ENCODE assay signal across 8 cellular contexts in genomic region chr6:26311385-26312095, GRCh38. TPM values are rescaled to one million over a fixed set of nuclear protein-coding genes. Genes with fewer than 3 reads are reported as not detected.
DNase-seq lines count a peak whose midpoint lies in the region; ATAC-seq and TF ChIP-seq lines count a peak whose summit lies in the region.

No MANE protein-coding gene starts in this region.

- intact Hi-C loops in CD4-positive, alpha-beta memory T cell (cut with micrococcal nuclease): loop anchor here (1.0 to 10.0 kb wide), 3 partner anchors 25 to 1163 kb away; partner anchors contain the start of gene ZNF184
- intact Hi-C loops in activated CD4-positive, alpha-beta memory T cell treated with anti-CD3 and anti-CD28 coated beads for 36 hours (cut with micrococcal nuclease): loop anchor here (1.0 to 2.0 kb wide), 5 partner anchors 19 to 221 kb away; a partner anchor contains a TSS
- intact Hi-C loops in thyroid gland (cut with DNase I): no loop called here

- TF ChIP-seq CTCF in thyroid gland (IDR thresholded peaks at IDR 0.05): no peak

- H3K4me3 Mint-ChIP-seq in CD4-positive, alpha-beta memory T cell: peak overlapping the region; percentile 81 to 95 (median 92)
- H3K4me3 Mint-ChIP-seq in activated CD4-positive, alpha-beta memory T cell treated with anti-CD3 and anti-CD28 coated beads for 36 hours: peak overlapping the region; percentile 85

- peaks cover 32 to 58% (median 42%) of the 10 kb centered on the region in 4 donors for H3K4me1 Mint-ChIP-seq in CD4-positive, alpha-beta memory T cell
- H3K4me1 Mint-ChIP-seq in activated CD4-positive, alpha-beta memory T cell treated with anti-CD3 and anti-CD28 coated beads for 36 hours (ENCODE audit: low read depth): peaks cover 42% of the 10 kb centered on the region

- peaks cover 0 to 8% of the 10 kb centered on the region in 2 donors for H3K27me3 Mint-ChIP-seq in CD4-positive, alpha-beta memory T cell
- H3K27me3 Mint-ChIP-seq in activated CD4-positive, alpha-beta memory T cell treated with anti-CD3 and anti-CD28 coated beads for 36 hours: peaks cover 7% of the 10 kb centered on the region

- TF ChIP-seq POLR2A in thyroid gland (IDR thresholded peaks at IDR 0.05): no peak

- no peak overlapping the region for H3K27ac ChIP-seq in CD4-positive, alpha-beta memory T cell (ENCODE audit: low read depth, low read length)
- H3K27ac ChIP-seq in epithelial cell of prostate: peak overlapping the region; percentile 72
- peak overlapping the region in 1 of 2 donors; percentile 10 for H3K27ac ChIP-seq in mucosa of rectum (ENCODE audit: low read depth in 2 of 2, low read length in 2 of 2)
- peak overlapping the region in 1 of 3 donors; percentile 38 for H3K27ac ChIP-seq in thyroid gland

- H3K4me3 ChIP-seq in CD4-positive, alpha-beta memory T cell (ENCODE audit: low read length in 2 of 2): peak overlapping the region in 1 of 2 donors; percentile 73
- H3K4me3 ChIP-seq in mucosa of rectum (ENCODE audit: low read length in 2 of 2) (peak overlapping the region; percentile 26 to 78), thyroid gland (replicated peaks in 1 of 3) (peak overlapping the region in 1 of 3 donors; percentile 1)

- peaks cover 0 to 20% (median 1%) of the 10 kb centered on the region in 8 donors for H3K9me3 Mint-ChIP-seq in CD4-positive, alpha-beta memory T cell
- H3K9me3 Mint-ChIP-seq in activated CD4-positive, alpha-beta memory T cell treated with anti-CD3 and anti-CD28 coated beads for 36 hours: no peaks in the 10 kb centered on the region

- H3K4me1 ChIP-seq in CD4-positive, alpha-beta memory T cell (ENCODE audit: insufficient read depth, low read length): peaks cover 33% of the 10 kb centered on the region
- H3K4me1 ChIP-seq in mucosa of rectum (ENCODE audit: control insufficient read depth in 2 of 2, insufficient read depth in 2 of 2, low read length in 2 of 2) (peaks cover 7 to 12% of the 10 kb centered on the region in 2 donors), thyroid gland (no peaks in the 10 kb centered on the region)

- H3K27ac Mint-ChIP-seq in CD4-positive, alpha-beta memory T cell: peak overlapping the region; percentile 75 to 99 (median 94)
- H3K27ac Mint-ChIP-seq in activated CD4-positive, alpha-beta memory T cell treated with anti-CD3 and anti-CD28 coated beads for 36 hours: peak overlapping the region; percentile 82

- WGBS in thyroid gland, 2 donors: 6 to 7% methylated on average over 18 of the region's 18 CpGs

- peaks cover 0 to 23% of the 10 kb centered on the region in 2 donors for H3K36me3 Mint-ChIP-seq in CD4-positive, alpha-beta memory T cell
- H3K36me3 Mint-ChIP-seq in activated CD4-positive, alpha-beta memory T cell treated with anti-CD3 and anti-CD28 coated beads for 36 hours: peaks cover 6% of the 10 kb centered on the region

- H3K9me3 ChIP-seq in CD4-positive, alpha-beta memory T cell (ENCODE audit: control insufficient read depth in 1 of 2, low read length in 2 of 2): no peaks in the 10 kb centered on the region
- H3K9me3 ChIP-seq in mucosa of rectum (ENCODE audit: control insufficient read depth in 2 of 2, low read length in 2 of 2): no peaks in the 10 kb centered on the region
- no peaks in the 10 kb centered on the region for H3K9me3 ChIP-seq in thyroid gland

- CTCF ChIA-PET in CD4-positive, alpha-beta memory T cell (lab: Charles Lee; ENCODE audit: partially characterized antibody): interaction anchor here (3.6 kb wide), 1 partner anchor 11 kb away, joined by 12 read pairs; no protein-coding TSS in a partner anchor
- CTCF ChIA-PET in activated CD4-positive, alpha-beta memory T cell treated with anti-CD3 and anti-CD28 coated beads for 36 hours (lab: Charles Lee): interaction anchor here (1.3 kb wide), 1 partner anchor 10 kb away, joined by 3 read pairs; no protein-coding TSS in a partner anchor

- POLR2A ChIA-PET in CD4-positive, alpha-beta memory T cell (lab: Charles Lee; ENCODE audit: partially characterized antibody): interaction anchor here (0.6 to 3.7 kb wide), 16 partner anchors 11 to 1582 kb away, joined by 3 to 18 read pairs (median 4); partner anchors contain the start of gene HMGN4
- POLR2A ChIA-PET in activated CD4-positive, alpha-beta memory T cell treated with anti-CD3 and anti-CD28 coated beads for 36 hours (lab: Charles Lee): interaction anchor here (1.9 kb wide), 1 partner anchor 41 kb away, joined by 13 read pairs; a partner anchor contains a TSS

- H3K36me3 ChIP-seq in CD4-positive, alpha-beta memory T cell (ENCODE audit: insufficient read depth, low read length): no peaks in the 10 kb centered on the region
- H3K36me3 ChIP-seq in mucosa of rectum (ENCODE audit: control insufficient read depth in 2 of 2, insufficient read depth in 2 of 2, low read length in 2 of 2) (no peaks in the 10 kb centered on the region), thyroid gland (no peaks in the 10 kb centered on the region)

- no peaks in the 10 kb centered on the region for H3K27me3 ChIP-seq in CD4-positive, alpha-beta memory T cell (ENCODE audit: insufficient read depth, low read length)
- H3K27me3 ChIP-seq in mucosa of rectum (ENCODE audit: control insufficient read depth in 2 of 2, insufficient read depth in 2 of 2, low read length in 2 of 2): no peaks in the 10 kb centered on the region
- no peaks in the 10 kb centered on the region for H3K27me3 ChIP-seq in thyroid gland

- peak; percentile 70 to 74 (median 71) for DNase-seq in CD4-positive, alpha-beta memory T cell
- DNase-seq in NCI-H526 treated with DMSO at 0.1 percent for 48 hours (lab: John Stamatoyannopoulos, UW): peak; percentile 62
- peak; percentile 66 for DNase-seq in activated CD4-positive, alpha-beta memory T cell treated with anti-CD3 and anti-CD28 coated beads for 36 hours
- no peak for DNase-seq in epithelial cell of prostate (ENCODE audit: low read depth, low spot score)
- peak; percentile 20 to 24 for DNase-seq in thyroid gland

- peak overlapping the region in 1 of 2 donors; percentile 7 for H3K9ac ChIP-seq in mucosa of rectum (ENCODE audit: low read depth in 1 of 2, low read length in 2 of 2)

- peak; percentile 33 for ATAC-seq in HG02938 (IDR thresholded peaks at IDR 0.05; ENCODE audit: unreplicated experiment)
- no peak for ATAC-seq in HG03469 (IDR thresholded peaks at IDR 0.05; ENCODE audit: unreplicated experiment)

RNA-seq across cellular contexts. Expression of gene BTN3A2, which starts 53.5 kb away (rescaled TPM):
- 100 to 1,000 TPM; 315 to 323 TPM for total RNA-seq in CD4-positive, alpha-beta memory T cell
- 100 to 1,000 TPM in 1 of 2 donors, 10 to 100 TPM in 1; 68.1 to 126 TPM for polyA plus RNA-seq in CD4-positive, alpha-beta memory T cell
- total RNA-seq in activated CD4-positive, alpha-beta memory T cell treated with anti-CD3 and anti-CD28 coated beads for 36 hours: 10 to 100 TPM; 59.5 to 64.8 TPM
- 10 to 100 TPM in 3 of 4 donors, 1 to 10 TPM in 1; 9.7 to 25.0 (median 15.0) TPM for total RNA-seq in thyroid gland

Comparison
In these comparisons a context has a peak if more than half of its experiments do, and no peak if none do; other contexts are left out.
1. RNA of gene BTN3A2, which starts 53.5 kb away (total RNA-seq): 315 to 323 TPM in CD4-positive, alpha-beta memory T cell; 59.5 to 64.8 TPM in activated CD4-positive, alpha-beta memory T cell treated with anti-CD3 and anti-CD28 coated beads for 36 hours and 9.7 to 25.0 TPM in thyroid gland; every median in the first group is over 4 times any median in the second.